In genomic region chr20:9458075-9458818, GRCh38 we compare ENCODE assay signal across 10 cellular contexts. TPM values are rescaled to one million over a fixed set of nuclear protein-coding genes. Genes with fewer than 3 reads are reported as not detected.
DNase-seq lines count a peak whose midpoint lies in the region; ATAC-seq and TF ChIP-seq lines count a peak whose summit lies in the region.
"Had no signal": no experiment of that assay in that cellular context is flagged by ENCODE, and none has a peak within 500 bp of the region (broad histone marks: within the 10 kb centered on the region; RNA-seq: fewer than 3 reads in every experiment).

No MANE protein-coding gene starts in this region.

- 50 to 57% methylated on average over 1 of the region's 1 CpG for WGBS in body of pancreas, 2 donors

- H3K9me3 Mint-ChIP-seq in stimulated activated effector memory CD8-positive, alpha-beta T cell treated with anti-CD3 and anti-CD28 coated beads, Interleukin-12 subunit alpha, Interleukin-12 subunit beta, amount 100 ng/mL, for 72 hours: peaks cover 7% of the 10 kb centered on the region
- peaks cover 4% of the 10 kb centered on the region for H3K9me3 Mint-ChIP-seq in activated naive CD4-positive, alpha-beta T cell treated with anti-CD3 and anti-CD28 coated beads for 36 hours

- in situ Hi-C loops in KBM-7 (cut with MboI; ENCODE audit: low pct_unique_long_range_greater_than_20kb, low sequenced_read_pairs): no loop called here

- no peaks in the 10 kb centered on the region for H3K36me3 Mint-ChIP-seq in stimulated activated effector memory CD8-positive, alpha-beta T cell treated with anti-CD3 and anti-CD28 coated beads, Interleukin-12 subunit alpha, Interleukin-12 subunit beta, amount 100 ng/mL, for 72 hours
- H3K36me3 Mint-ChIP-seq in activated naive CD4-positive, alpha-beta T cell treated with anti-CD3 and anti-CD28 coated beads for 36 hours (ENCODE audit: low read depth): no peaks in the 10 kb centered on the region

- DNase-seq in NCI-H1105 treated with DMSO at 0.1 percent for 48 hours (lab: John Stamatoyannopoulos, UW) (peak; percentile 7), NCI-H1105 (lab: John Stamatoyannopoulos, UW) (no peak), KBM-7 (peak; percentile 15), body of pancreas (peak in 3 of 4 donors; percentile 27 to 34 (median 29)), skeletal muscle cell (ENCODE audit: low read depth) (peak; percentile 66)
- DNase-seq in stimulated activated effector memory CD8-positive, alpha-beta T cell treated with anti-CD3 and anti-CD28 coated beads, Interleukin-12 subunit alpha, Interleukin-12 subunit beta, amount 100 ng/mL, for 72 hours (ENCODE audit: low spot score in 2 of 2): no peak
- no peak for DNase-seq in activated naive CD4-positive, alpha-beta T cell treated with anti-CD3 and anti-CD28 coated beads for 36 hours
- DNase-seq: activated T-cell treated with anti-CD3 and anti-CD28 coated beads, Interleukin-2, amount 50 U/mL, for 4 hours had no signal

- intact Hi-C loops in body of pancreas (cut with DNase I): no loop called here
- intact Hi-C loops in activated naive CD4-positive, alpha-beta T cell treated with anti-CD3 and anti-CD28 coated beads for 36 hours (cut with micrococcal nuclease): no loop called here

- no peak overlapping the region for H3K27ac Mint-ChIP-seq in stimulated activated effector memory CD8-positive, alpha-beta T cell treated with anti-CD3 and anti-CD28 coated beads, Interleukin-12 subunit alpha, Interleukin-12 subunit beta, amount 100 ng/mL, for 72 hours
- no peak overlapping the region for H3K27ac Mint-ChIP-seq in activated naive CD4-positive, alpha-beta T cell treated with anti-CD3 and anti-CD28 coated beads for 36 hours
- H3K27ac Mint-ChIP-seq: B cell had no signal

- H3K27me3 Mint-ChIP-seq in activated naive CD4-positive, alpha-beta T cell treated with anti-CD3 and anti-CD28 coated beads for 36 hours (ENCODE audit: low read depth): peaks cover 2% of the 10 kb centered on the region

- no peak for TF ChIP-seq POLR2A in body of pancreas (IDR thresholded peaks at IDR 0.05)

- H3K4me3 Mint-ChIP-seq in stimulated activated effector memory CD8-positive, alpha-beta T cell treated with anti-CD3 and anti-CD28 coated beads, Interleukin-12 subunit alpha, Interleukin-12 subunit beta, amount 100 ng/mL, for 72 hours: no peak overlapping the region
- H3K4me3 Mint-ChIP-seq in activated naive CD4-positive, alpha-beta T cell treated with anti-CD3 and anti-CD28 coated beads for 36 hours: no peak overlapping the region
- H3K4me3 Mint-ChIP-seq: activated T-cell treated with anti-CD3 and anti-CD28 coated beads, Interleukin-2, amount 50 U/mL, for 4 hours; B cell had no signal

- H3K9me3 ChIP-seq in body of pancreas: no peaks in the 10 kb centered on the region

- H3K27me3 ChIP-seq in body of pancreas: no peaks in the 10 kb centered on the region

- CTCF ChIA-PET in activated naive CD4-positive, alpha-beta T cell treated with anti-CD3 and anti-CD28 coated beads for 36 hours (lab: Charles Lee): interaction anchor here (2.1 kb wide), 1 partner anchor 152 kb away, joined by 5 read pairs; no protein-coding TSS in a partner anchor

- no peaks in the 10 kb centered on the region for H3K4me1 ChIP-seq in body of pancreas

- TF ChIP-seq CTCF in body of pancreas (IDR thresholded peaks at IDR 0.05): peak in 4 of 7 experiments; percentile 9 to 34 (median 24)

- H3K36me3 ChIP-seq in body of pancreas (replicated peaks in 1 of 2; ENCODE audit: insufficient read depth in 1 of 2, low read depth in 2 of 2): no peaks in the 10 kb centered on the region

- ATAC-seq in body of pancreas (no peak), GM21576 (IDR thresholded peaks at IDR 0.05; ENCODE audit: unreplicated experiment) (no peak)
- ATAC-seq in stimulated activated effector memory CD8-positive, alpha-beta T cell treated with anti-CD3 and anti-CD28 coated beads, Interleukin-12 subunit alpha, Interleukin-12 subunit beta, amount 100 ng/mL, for 72 hours: no peak
- ATAC-seq: activated T-cell treated with anti-CD3 and anti-CD28 coated beads, Interleukin-2, amount 50 U/mL, for 4 hours had no signal

- H3K4me3 ChIP-seq in body of pancreas: no peak overlapping the region
- no peak overlapping the region for H3K4me3 ChIP-seq in skeletal muscle cell (ENCODE audit: low read depth, low read length)

- no peak overlapping the region for H3K27ac ChIP-seq in body of pancreas

- no peaks in the 10 kb centered on the region for H3K4me1 Mint-ChIP-seq in stimulated activated effector memory CD8-positive, alpha-beta T cell treated with anti-CD3 and anti-CD28 coated beads, Interleukin-12 subunit alpha, Interleukin-12 subunit beta, amount 100 ng/mL, for 72 hours
- no peaks in the 10 kb centered on the region for H3K4me1 Mint-ChIP-seq in activated naive CD4-positive, alpha-beta T cell treated with anti-CD3 and anti-CD28 coated beads for 36 hours (ENCODE audit: low read depth)
- H3K4me1 Mint-ChIP-seq: B cell had no signal

RNA-seq across cellular contexts. Expression of gene LAMP5, which starts 56.1 kb away (rescaled TPM):
- not detected for total RNA-seq in body of pancreas
- not detected for total RNA-seq in activated naive CD4-positive, alpha-beta T cell treated with anti-CD3 and anti-CD28 coated beads for 36 hours
- total RNA-seq: activated T-cell treated with anti-CD3 and anti-CD28 coated beads, Interleukin-2, amount 50 U/mL, for 4 hours had no signal

Comparison
In these comparisons a context has a peak if more than half of its experiments do, and no peak if none do; other contexts are left out.
1. DNase-seq: peak in NCI-H1105 treated with DMSO at 0.1 percent for 48 hours (single experiment), KBM-7 (single experiment), body of pancreas (3 of 4) and skeletal muscle cell (single experiment); none in NCI-H1105 (single experiment), stimulated activated effector memory CD8-positive, alpha-beta T cell treated with anti-CD3 and anti-CD28 coated beads, Interleukin-12 subunit alpha, Interleukin-12 subunit beta, amount 100 ng/mL, for 72 hours (0 of 2) and activated naive CD4-positive, alpha-beta T cell treated with anti-CD3 and anti-CD28 coated beads for 36 hours (single experiment).